ENCODE assay signal across 14 cellular contexts in genomic region chr13:76812971-76813691, GRCh38.
DNase-seq lines count a peak whose midpoint lies in the region; ATAC-seq and TF ChIP-seq lines count a peak whose summit lies in the region.
"Had no signal": no experiment of that assay in that cellular context is flagged by ENCODE, and none has a peak within 500 bp of the region (broad histone marks: within the 10 kb centered on the region; RNA-seq: fewer than 3 reads in every experiment).

No MANE protein-coding gene starts in this region.

- TF ChIP-seq CTCF in heart right ventricle (IDR thresholded peaks at IDR 0.05) (no peak), gastrocnemius medialis (IDR thresholded peaks at IDR 0.05 in 4 of 5, conservative IDR thresholded peaks at IDR 0.05 in 1 of 5) (no peak)

- intact Hi-C loops in heart right ventricle (cut with DNase I): loop anchor here in 2 of 10 donors (5.0 to 10.0 kb wide), 3 partner anchors 96 to 298 kb away; no protein-coding TSS in a partner anchor
- intact Hi-C loops in gastrocnemius medialis (cut with DNase I; ENCODE audit: low total_unique reads): loop anchor here (10.0 kb wide), 1 partner anchor 88 kb away; no protein-coding TSS in a partner anchor

- H3K27me3 ChIP-seq in heart right ventricle (no peaks in the 10 kb centered on the region), gastrocnemius medialis (no peaks in the 10 kb centered on the region)
- H3K27me3 ChIP-seq: breast epithelium, neural progenitor cell had no signal

- peak overlapping the region in 8 of 10 donors; percentile 25 to 76 (median 56) for H3K27ac ChIP-seq in heart right ventricle
- peak overlapping the region in 2 of 4 donors; percentile 36 to 42 for H3K27ac ChIP-seq in gastrocnemius medialis
- H3K27ac ChIP-seq: neural progenitor cell, PC-9 had no signal

- DNase-seq in GM04504 (ENCODE audit: low read depth): peak; percentile 72
- peak; percentile 60 for DNase-seq in cerebellum (ENCODE audit: low spot score)
- peak; percentile 35 to 77 for DNase-seq in heart right ventricle
- peak; percentile 11 to 43 for DNase-seq in gastrocnemius medialis
- no peak for DNase-seq in effector CD8-positive, alpha-beta T cell (lab: John Stamatoyannopoulos, UW)
- DNase-seq in GM19240 (ENCODE audit: insufficient read length, low spot score): no peak
- no peak for DNase-seq in HuH-7.5 (ENCODE audit: low spot score)
- DNase-seq: activated naive CD4-positive, alpha-beta T cell treated with Interleukin-2 at 50 U/mL for 16 hours; H7; PC-9; stimulated activated naive CD8-positive, alpha-beta T cell treated with anti-CD3 and anti-CD28 coated beads, Interleukin-15, amount 100 ng/mL, for 72 hours had no signal

- peaks cover 9 to 42% (median 24%) of the 10 kb centered on the region in 9 donors for H3K4me1 ChIP-seq in heart right ventricle
- peaks cover 0 to 17% of the 10 kb centered on the region in 2 donors for H3K4me1 ChIP-seq in gastrocnemius medialis
- H3K4me1 ChIP-seq: breast epithelium, neural progenitor cell had no signal

- ATAC-seq in heart right ventricle (peak; percentile 77 to 83 (median 79)), gastrocnemius medialis (peak; percentile 60 to 65)
- ATAC-seq in activated CD4-positive, CD25-positive, alpha-beta regulatory T cell treated with anti-CD3 and anti-CD28 coated beads, Interleukin-2, amount 50 U/mL, for 24 hours: no peak
- ATAC-seq: stimulated activated naive CD8-positive, alpha-beta T cell treated with anti-CD3 and anti-CD28 coated beads, Interleukin-15, amount 100 ng/mL, for 72 hours had no signal

- no peak overlapping the region for H3K4me3 ChIP-seq in heart right ventricle
- no peak overlapping the region for H3K4me3 ChIP-seq in gastrocnemius medialis
- H3K4me3 ChIP-seq: breast epithelium, neural progenitor cell, PC-9 had no signal

- peaks cover 0 to 23% (median 0%) of the 10 kb centered on the region in 11 donors for H3K9me3 ChIP-seq in heart right ventricle
- no peaks in the 10 kb centered on the region for H3K9me3 ChIP-seq in gastrocnemius medialis
- H3K9me3 ChIP-seq: breast epithelium had no signal

- no peak for TF ChIP-seq POLR2A in gastrocnemius medialis (IDR thresholded peaks at IDR 0.05)

- no peaks in the 10 kb centered on the region for H3K36me3 ChIP-seq in heart right ventricle
- H3K36me3 ChIP-seq in gastrocnemius medialis: no peaks in the 10 kb centered on the region
- H3K36me3 ChIP-seq: breast epithelium, neural progenitor cell had no signal

- 64 to 78% methylated on average over 4 of the region's 4 CpGs for WGBS in heart right ventricle, 2 donors

- in situ Hi-C loops in gastrocnemius medialis (cut with MboI; ENCODE audit: low sequenced_read_pairs in 4 of 4): no loop called here

Comparison
In these comparisons a context has a peak if more than half of its experiments do, and no peak if none do; other contexts are left out.
1. DNase-seq: peak in GM04504 (single experiment), cerebellum (single experiment), heart right ventricle (2 of 2) and gastrocnemius medialis (2 of 2); none in effector CD8-positive, alpha-beta T cell (single experiment), GM19240 (single experiment) and HuH-7.5 (single experiment).
2. ATAC-seq: peak in heart right ventricle (8 of 8) and gastrocnemius medialis (2 of 2); none in activated CD4-positive, CD25-positive, alpha-beta regulatory T cell treated with anti-CD3 and anti-CD28 coated beads, Interleukin-2, amount 50 U/mL, for 24 hours (0 of 2).